In genomic region chr10:126409821-126410220, GRCh38 we compare ENCODE assay signal across 30 cellular contexts. TPM values are rescaled to one million over a fixed set of nuclear protein-coding genes. Genes with fewer than 3 reads are reported as not detected.
"Had no signal": no experiment of that assay in that cellular context is flagged by ENCODE, and none has a peak within 500 bp of the region (broad histone marks: within the 10 kb centered on the region; RNA-seq: fewer than 3 reads in every experiment).

No MANE protein-coding gene starts in this region.

- H3K4me1 ChIP-seq: ascending aorta, esophagus muscularis mucosa, foreskin keratinocyte, gastrocnemius medialis, heart left ventricle had no signal

- H3K4me3 ChIP-seq: ascending aorta, coronary artery, dorsolateral prefrontal cortex, esophagus muscularis mucosa, gastrocnemius medialis, heart left ventricle had no signal

- DNase-seq: activated CD4-positive, alpha-beta memory T cell treated with anti-CD3 and anti-CD28 coated beads for 36 hours; activated CD4-positive, alpha-beta T cell treated with anti-CD3 and anti-CD28 coated beads for 36 hours; activated CD4-positive, alpha-beta T cell treated with anti-CD3 and anti-CD28 coated beads, Interleukin-2, amount 10 ng/mL, durations not matched to agents 24 days and 14 days; activated CD4-positive, CD25-positive, alpha-beta regulatory T cell; activated CD4-positive, CD25-positive, alpha-beta regulatory T cell treated with anti-CD3 and anti-CD28 coated beads, Interleukin-2, amount 50 U/mL, for 72 hours; activated CD8-positive, alpha-beta memory T cell treated with anti-CD3 and anti-CD28 coated beads, Interleukin-2, amount 50 U/mL, for 48 hours; activated gamma-delta T cell; activated naive CD4-positive, alpha-beta T cell; activated naive CD4-positive, alpha-beta T cell treated with anti-CD3 and anti-CD28 coated beads, Interleukin-2, amount 10 ng/mL, durations not matched to agents 7 days and 5 days; activated T-cell treated with anti-CD3 and anti-CD28 coated beads for 4 hours; activated T-cell treated with anti-CD3 and anti-CD28 coated beads, Interleukin-2, amount 50 U/mL, for 24 hours; activated T-cell treated with anti-CD3 and anti-CD28 coated beads, Interleukin-2, amount 50 U/mL, for 72 hours; dorsolateral prefrontal cortex; effector memory CD4-positive, alpha-beta T cell; endodermal cell; foreskin keratinocyte; gastrocnemius medialis; glutamatergic neuron; heart left ventricle; T-helper 1 cell; T-helper 17 cell; T1000 had no signal

- ATAC-seq: activated CD4-positive, alpha-beta T cell treated with anti-CD3 and anti-CD28 coated beads for 36 hours; activated T-cell treated with anti-CD3 and anti-CD28 coated beads, Interleukin-2, amount 50 U/mL, for 72 hours; foreskin keratinocyte; gastrocnemius medialis; heart left ventricle; T-helper 17 cell had no signal

- H3K9me3 Mint-ChIP-seq: activated CD4-positive, alpha-beta memory T cell treated with anti-CD3 and anti-CD28 coated beads for 36 hours; activated CD4-positive, alpha-beta T cell treated with anti-CD3 and anti-CD28 coated beads, Interleukin-2, amount 10 ng/mL, durations not matched to agents 24 days and 14 days; activated T-cell treated with anti-CD3 and anti-CD28 coated beads, Interleukin-2, amount 50 U/mL, for 24 hours; activated T-cell treated with anti-CD3 and anti-CD28 coated beads, Interleukin-2, amount 50 U/mL, for 72 hours; central memory CD8-positive, alpha-beta T cell; dendritic cell treated with granulocyte-macrophage colony-stimulating factor and Interleukin-4, amounts not matched to agents 40 ng/mL and 50 ng/mL, for 4 days; endodermal cell; T-helper 2 cell treated with Interferon-gamma antibody and Interleukin-4, amounts not matched to agents 5 μg/mL and 100 μg/mL, for 36 hours had no signal

- H3K36me3 ChIP-seq: ascending aorta, esophagus muscularis mucosa, gastrocnemius medialis, heart left ventricle had no signal

- H3K9me3 ChIP-seq: ascending aorta, esophagus muscularis mucosa, gastrocnemius medialis, heart left ventricle had no signal

- H3K4me3 Mint-ChIP-seq: activated CD4-positive, alpha-beta memory T cell treated with anti-CD3 and anti-CD28 coated beads for 36 hours; activated CD4-positive, alpha-beta T cell treated with anti-CD3 and anti-CD28 coated beads for 36 hours; activated CD4-positive, alpha-beta T cell treated with anti-CD3 and anti-CD28 coated beads, Interleukin-2, amount 10 ng/mL, durations not matched to agents 24 days and 14 days; activated naive CD4-positive, alpha-beta T cell treated with anti-CD3 and anti-CD28 coated beads, Interleukin-2, amount 10 ng/mL, durations not matched to agents 7 days and 5 days; activated naive CD8-positive, alpha-beta T cell; activated T-cell treated with anti-CD3 and anti-CD28 coated beads, Interleukin-2, amount 50 U/mL, for 24 hours; activated T-cell treated with anti-CD3 and anti-CD28 coated beads, Interleukin-2, amount 50 U/mL, for 72 hours; brain; central memory CD8-positive, alpha-beta T cell; dendritic cell treated with granulocyte-macrophage colony-stimulating factor and Interleukin-4, amounts not matched to agents 40 ng/mL and 50 ng/mL, for 4 days; endodermal cell; T-helper 17 cell; T-helper 2 cell treated with Interferon-gamma antibody and Interleukin-4, amounts not matched to agents 5 μg/mL and 100 μg/mL, for 36 hours had no signal

- H3K27ac ChIP-seq: ascending aorta, coronary artery, esophagus muscularis mucosa, foreskin keratinocyte, gastrocnemius medialis, heart left ventricle had no signal

- H3K27me3 Mint-ChIP-seq: activated CD4-positive, alpha-beta memory T cell treated with anti-CD3 and anti-CD28 coated beads for 36 hours; activated CD4-positive, alpha-beta T cell treated with anti-CD3 and anti-CD28 coated beads, Interleukin-2, amount 10 ng/mL, durations not matched to agents 24 days and 14 days; activated naive CD8-positive, alpha-beta T cell; activated T-cell treated with anti-CD3 and anti-CD28 coated beads, Interleukin-2, amount 50 U/mL, for 24 hours; brain; central memory CD8-positive, alpha-beta T cell; T-helper 17 cell had no signal

- H3K27me3 ChIP-seq: ascending aorta, dorsolateral prefrontal cortex, foreskin keratinocyte had no signal

- H3K27ac Mint-ChIP-seq: activated CD4-positive, alpha-beta memory T cell treated with anti-CD3 and anti-CD28 coated beads for 36 hours; activated CD4-positive, alpha-beta T cell treated with anti-CD3 and anti-CD28 coated beads for 36 hours; activated CD4-positive, alpha-beta T cell treated with anti-CD3 and anti-CD28 coated beads, Interleukin-2, amount 10 ng/mL, durations not matched to agents 24 days and 14 days; activated naive CD4-positive, alpha-beta T cell treated with anti-CD3 and anti-CD28 coated beads, Interleukin-2, amount 10 ng/mL, durations not matched to agents 7 days and 5 days; activated naive CD8-positive, alpha-beta T cell; activated T-cell treated with anti-CD3 and anti-CD28 coated beads, Interleukin-2, amount 50 U/mL, for 24 hours; activated T-cell treated with anti-CD3 and anti-CD28 coated beads, Interleukin-2, amount 50 U/mL, for 72 hours; brain; dendritic cell treated with granulocyte-macrophage colony-stimulating factor and Interleukin-4, amounts not matched to agents 40 ng/mL and 50 ng/mL, for 4 days; endodermal cell; T-helper 17 cell; T-helper 2 cell treated with Interferon-gamma antibody and Interleukin-4, amounts not matched to agents 5 μg/mL and 100 μg/mL, for 36 hours had no signal

- H3K36me3 Mint-ChIP-seq: activated CD4-positive, alpha-beta memory T cell treated with anti-CD3 and anti-CD28 coated beads for 36 hours; activated naive CD4-positive, alpha-beta T cell treated with anti-CD3 and anti-CD28 coated beads, Interleukin-2, amount 10 ng/mL, durations not matched to agents 7 days and 5 days; activated naive CD8-positive, alpha-beta T cell; brain had no signal

- H3K4me1 Mint-ChIP-seq: activated CD4-positive, alpha-beta T cell treated with anti-CD3 and anti-CD28 coated beads for 36 hours; activated CD4-positive, alpha-beta T cell treated with anti-CD3 and anti-CD28 coated beads, Interleukin-2, amount 10 ng/mL, durations not matched to agents 24 days and 14 days; activated naive CD4-positive, alpha-beta T cell treated with anti-CD3 and anti-CD28 coated beads, Interleukin-2, amount 10 ng/mL, durations not matched to agents 7 days and 5 days; central memory CD8-positive, alpha-beta T cell; T-helper 17 cell had no signal

RNA-seq across cellular contexts. Expression of gene ADAM12, which starts 21.5 kb away (rescaled TPM):
- total RNA-seq: activated CD4-positive, alpha-beta T cell treated with anti-CD3 and anti-CD28 coated beads, Interleukin-2, amount 10 ng/mL, durations not matched to agents 24 days and 14 days; ascending aorta had no signal
